Comparison of ENCODE assay signal across 15 cellular contexts in the genomic region with DNA sequence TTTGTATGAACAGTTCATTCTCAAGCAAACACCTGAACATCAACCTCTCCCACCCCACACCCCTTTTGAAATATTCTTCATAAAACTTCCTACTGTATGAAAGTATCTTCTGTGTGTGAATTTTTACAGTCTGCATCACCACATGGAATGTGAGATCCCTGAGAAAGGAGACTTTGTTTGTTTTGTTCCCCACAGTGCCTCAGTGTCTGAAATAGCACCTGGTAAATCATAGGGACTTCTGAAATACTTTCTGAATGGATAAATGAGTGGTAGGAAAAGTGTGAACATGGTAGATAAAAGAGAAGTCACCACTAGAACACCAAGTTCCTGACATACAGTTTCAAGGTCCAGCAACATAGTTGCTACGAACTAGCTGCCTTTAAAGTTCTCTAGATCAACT. TPM values are rescaled to one million over a fixed set of nuclear protein-coding genes. Genes with fewer than 3 reads are reported as not detected.
"Had no signal": no experiment of that assay in that cellular context is flagged by ENCODE, and none has a peak within 500 bp of the region (broad histone marks: within the 10 kb centered on the region; RNA-seq: fewer than 3 reads in every experiment).

No MANE protein-coding gene starts in this region.

- DNase-seq: activated gamma-delta T cell treated with Interleukin-2 at 50 U/mL for 16 hours; activated naive CD8-positive, alpha-beta T cell treated with anti-CD3 and anti-CD28 coated beads for 36 hours; activated T-cell treated with anti-CD3 and anti-CD28 coated beads, Interleukin-2, amount 50 U/mL, for 48 hours; effector CD8-positive, alpha-beta T cell; hippocampal formation; right lobe of liver; stimulated activated CD4-positive, alpha-beta T cell treated with anti-CD3 and anti-CD28 coated beads, Interleukin-12 subunit alpha, Interleukin-12 subunit beta, amount 100 ng/mL, for 4 hours; stimulated activated naive CD4-positive, alpha-beta T cell; substantia nigra; transverse colon had no signal

- H3K27ac ChIP-seq: coronary artery, prostate gland, right lobe of liver, transverse colon had no signal

- H3K27me3 ChIP-seq: right lobe of liver, transverse colon had no signal

- H3K9me3 ChIP-seq: prostate gland, right lobe of liver, transverse colon had no signal

- H3K4me1 ChIP-seq: prostate gland, right lobe of liver, transverse colon had no signal

- H3K36me3 ChIP-seq: prostate gland, right lobe of liver, transverse colon had no signal

- H3K4me3 ChIP-seq: coronary artery, prostate gland, right lobe of liver, transverse colon had no signal

RNA-seq across cellular contexts. Expression of a gene that starts 1.6 kb away (rescaled TPM):
- total RNA-seq: activated naive CD8-positive, alpha-beta T cell treated with anti-CD3 and anti-CD28 coated beads for 36 hours; cardiac septum; natural killer cell treated with Interleukin-12 subunit alpha and Interleukin-12 subunit beta and Interleukin-15 and Interleukin-18, amount 100 ng/mL, for 72 hours; omental fat pad; prostate gland; right lobe of liver; transverse colon had no signal
